11 cellular contexts compared by ENCODE assay signal in genomic region chr1:19338323-19338762, GRCh38. TPM values are rescaled to one million over a fixed set of nuclear protein-coding genes. Genes with fewer than 3 reads are reported as not detected.
DNase-seq lines count a peak whose midpoint lies in the region; TF ChIP-seq lines count a peak whose summit lies in the region.
"Had no signal": no experiment of that assay in that cellular context is flagged by ENCODE, and none has a peak within 500 bp of the region (broad histone marks: within the 10 kb centered on the region; RNA-seq: fewer than 3 reads in every experiment).

No MANE protein-coding gene starts in this region.

- H3K9me3 ChIP-seq in iPS-15b (ENCODE audit: control insufficient read depth, insufficient read depth, low read length) (no peaks in the 10 kb centered on the region), smooth muscle cell (replicated peaks; ENCODE audit: low read depth) (no peaks in the 10 kb centered on the region)

- 56% methylated on average over 27 of the region's 27 CpGs for WGBS in smooth muscle cell (ENCODE audit: low lambda C conversion rate)

- no peak overlapping the region for H3K27ac ChIP-seq in smooth muscle cell (ENCODE audit: low read depth)

- peaks cover 11% of the 10 kb centered on the region for H3K36me3 ChIP-seq in iPS-15b (ENCODE audit: control insufficient read depth, insufficient read depth, low read length)
- H3K36me3 ChIP-seq in smooth muscle cell (ENCODE audit: low read depth): no peaks in the 10 kb centered on the region

- CTCF ChIA-PET in activated naive CD4-positive, alpha-beta T cell treated with anti-CD3 and anti-CD28 coated beads, Interleukin-2, amount 10 ng/mL, durations not matched to agents 7 days and 5 days (lab: Charles Lee): no interaction called here

- peak overlapping the region; percentile 18 for H3K4me3 ChIP-seq in iPS-15b (ENCODE audit: low read depth, low read length)
- H3K4me3 ChIP-seq in smooth muscle cell: no peak overlapping the region

- H3K4me2 ChIP-seq in smooth muscle cell: no peak overlapping the region

- no peaks in the 10 kb centered on the region for H3K4me1 Mint-ChIP-seq in activated naive CD4-positive, alpha-beta T cell treated with anti-CD3 and anti-CD28 coated beads, Interleukin-2, amount 10 ng/mL, durations not matched to agents 7 days and 5 days

- DNase-seq in activated naive CD4-positive, alpha-beta T cell treated with anti-CD3 and anti-CD28 coated beads, Interleukin-2, amount 10 ng/mL, durations not matched to agents 7 days and 5 days: no peak
- DNase-seq in activated naive CD4-positive, alpha-beta T cell treated with Interleukin-2 at 50 U/mL for 16 hours: no peak
- DNase-seq in amniotic epithelial cell (ENCODE audit: low read depth): peak; percentile 39
- no peak for DNase-seq in smooth muscle cell (lab: John Stamatoyannopoulos, UW; ENCODE audit: unreplicated experiment)
- no peak for DNase-seq in stimulated activated naive CD4-positive, alpha-beta T cell treated with Interleukin-2 at 50 U/mL for 16 hours (lab: John Stamatoyannopoulos, UW)
- no peak for DNase-seq in RKO (ENCODE audit: low spot score)
- no peak for DNase-seq in middle frontal gyrus (ENCODE audit: extremely low spot score, low spot score)
- DNase-seq: activated naive CD8-positive, alpha-beta T cell treated with anti-CD3 and anti-CD28 coated beads, Interleukin-2, amount 10 ng/mL, durations not matched to agents 7 days and 5 days; RPMI8226 had no signal

- H3K79me2 ChIP-seq in smooth muscle cell (ENCODE audit: low read depth): no peaks in the 10 kb centered on the region

- H3K4me1 ChIP-seq in iPS-15b (ENCODE audit: control insufficient read depth, insufficient read depth, low read length) (peaks cover 5% of the 10 kb centered on the region), smooth muscle cell (ENCODE audit: low read depth) (no peaks in the 10 kb centered on the region)

- peak overlapping the region; percentile 76 for H3K9ac ChIP-seq in iPS-15b (ENCODE audit: low read depth, low read length)
- H3K9ac ChIP-seq in smooth muscle cell (ENCODE audit: low read depth): no peak overlapping the region

- peak; percentile 35 for TF ChIP-seq CTCF in smooth muscle cell (IDR thresholded peaks at IDR 0.05; ENCODE audit: borderline replicate concordance, insufficient read depth, poor library complexity, severe bottlenecking)

- H3K9me3 Mint-ChIP-seq in activated naive CD4-positive, alpha-beta T cell treated with anti-CD3 and anti-CD28 coated beads, Interleukin-2, amount 10 ng/mL, durations not matched to agents 7 days and 5 days: no peaks in the 10 kb centered on the region
- H3K9me3 Mint-ChIP-seq: activated naive CD8-positive, alpha-beta T cell treated with anti-CD3 and anti-CD28 coated beads, Interleukin-2, amount 10 ng/mL, durations not matched to agents 7 days and 5 days; stimulated activated naive CD8-positive, alpha-beta T cell treated with anti-CD3 and anti-CD28 coated beads, Interleukin-15, Interleukin-2, amounts not matched to agents 100 ng/mL and 50 ng/mL, for 24 hours had no signal

- peaks cover 6% of the 10 kb centered on the region for H3F3A ChIP-seq in smooth muscle cell (ENCODE audit: low read depth)

- no peak overlapping the region for H3K4me3 Mint-ChIP-seq in activated naive CD4-positive, alpha-beta T cell treated with anti-CD3 and anti-CD28 coated beads, Interleukin-2, amount 10 ng/mL, durations not matched to agents 7 days and 5 days
- H3K4me3 Mint-ChIP-seq: activated naive CD8-positive, alpha-beta T cell treated with anti-CD3 and anti-CD28 coated beads, Interleukin-2, amount 10 ng/mL, durations not matched to agents 7 days and 5 days; stimulated activated naive CD8-positive, alpha-beta T cell treated with anti-CD3 and anti-CD28 coated beads, Interleukin-15, Interleukin-2, amounts not matched to agents 100 ng/mL and 50 ng/mL, for 24 hours had no signal

- no peak overlapping the region for H2AFZ ChIP-seq in smooth muscle cell (ENCODE audit: low read depth)

- no peaks in the 10 kb centered on the region for H3K27me3 Mint-ChIP-seq in activated naive CD4-positive, alpha-beta T cell treated with anti-CD3 and anti-CD28 coated beads, Interleukin-2, amount 10 ng/mL, durations not matched to agents 7 days and 5 days
- H3K27me3 Mint-ChIP-seq: activated naive CD8-positive, alpha-beta T cell treated with anti-CD3 and anti-CD28 coated beads, Interleukin-2, amount 10 ng/mL, durations not matched to agents 7 days and 5 days; stimulated activated naive CD8-positive, alpha-beta T cell treated with anti-CD3 and anti-CD28 coated beads, Interleukin-15, Interleukin-2, amounts not matched to agents 100 ng/mL and 50 ng/mL, for 24 hours had no signal

- no peaks in the 10 kb centered on the region for H3K27me3 ChIP-seq in iPS-15b (ENCODE audit: control insufficient read depth, insufficient read depth, low read length)
- no peaks in the 10 kb centered on the region for H3K27me3 ChIP-seq in smooth muscle cell (ENCODE audit: low read depth)

- H3K27ac Mint-ChIP-seq in activated naive CD4-positive, alpha-beta T cell treated with anti-CD3 and anti-CD28 coated beads, Interleukin-2, amount 10 ng/mL, durations not matched to agents 7 days and 5 days: peak overlapping the region; percentile 55
- H3K27ac Mint-ChIP-seq: activated naive CD8-positive, alpha-beta T cell treated with anti-CD3 and anti-CD28 coated beads, Interleukin-2, amount 10 ng/mL, durations not matched to agents 7 days and 5 days had no signal

- peaks cover 32% of the 10 kb centered on the region for H4K20me1 ChIP-seq in smooth muscle cell (ENCODE audit: low read depth)

- H3K36me3 Mint-ChIP-seq in activated naive CD4-positive, alpha-beta T cell treated with anti-CD3 and anti-CD28 coated beads, Interleukin-2, amount 10 ng/mL, durations not matched to agents 7 days and 5 days: peaks cover 30% of the 10 kb centered on the region

RNA-seq across cellular contexts. Expression of gene SLC66A1, which starts 26.2 kb away (rescaled TPM):
- 13.4 and 23.9 TPM in 2 replicates for total RNA-seq in smooth muscle cell
- polyA plus RNA-seq in smooth muscle cell: 20.4 and 21.9 TPM in 2 replicates

RNA-seq across cellular contexts. Expression of gene AKR7A2, which starts 26.4 kb away (rescaled TPM):
- total RNA-seq in smooth muscle cell: 67.5 and 79.6 TPM in 2 replicates
- polyA plus RNA-seq in smooth muscle cell: 83.0 and 86.4 TPM in 2 replicates

RNA-seq across cellular contexts. Expression of gene AKR7A3, which starts 49.8 kb away (rescaled TPM):
- 0.85 TPM in 1 of 2 replicates, not detected in the other for total RNA-seq in smooth muscle cell
- 0.62 and 1.1 TPM in 2 replicates for polyA plus RNA-seq in smooth muscle cell
